Comparison of ENCODE assay signal across 20 cellular contexts in the genomic region with DNA sequence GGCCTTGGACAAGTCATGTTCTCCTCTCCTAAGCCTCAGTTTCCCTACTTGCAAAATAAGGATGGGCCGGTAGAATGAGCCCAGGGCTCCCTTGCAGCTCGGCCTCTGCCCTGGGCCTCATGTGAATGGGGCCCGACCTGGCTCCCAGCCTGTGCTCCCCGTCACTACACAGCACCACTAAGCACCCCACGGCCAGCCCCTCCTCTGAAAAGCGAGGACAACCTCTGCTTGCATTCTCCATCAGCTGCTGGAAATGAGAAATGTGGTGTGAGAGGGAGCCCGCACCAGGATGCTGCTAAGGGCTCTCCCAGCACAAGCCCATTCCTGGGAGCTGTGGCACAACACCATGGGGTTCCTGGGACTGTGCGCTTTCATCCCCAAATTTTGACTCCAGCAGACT. TPM values are rescaled to one million over a fixed set of nuclear protein-coding genes. Genes with fewer than 3 reads are reported as not detected.
DNase-seq lines count a peak whose midpoint lies in the region; ATAC-seq, FAIRE-seq and TF ChIP-seq lines count a peak whose summit lies in the region.
"Had no signal": no experiment of that assay in that cellular context is flagged by ENCODE, and none has a peak within 500 bp of the region (broad histone marks: within the 10 kb centered on the region; RNA-seq: fewer than 3 reads in every experiment).

No MANE protein-coding gene starts in this region.

- H3K27ac Mint-ChIP-seq in activated CD4-positive, alpha-beta T cell treated with anti-CD3 and anti-CD28 coated beads for 36 hours, result no peak overlapping the region

- DNase-seq in activated CD4-positive, alpha-beta T cell treated with anti-CD3 and anti-CD28 coated beads for 36 hours, result no peak
- no peak for DNase-seq in activated CD4-positive, alpha-beta T cell treated with anti-CD3 and anti-CD28 coated beads, Interleukin-2, amount 50 U/mL, for 48 hours
- DNase-seq in RWPE2 (ENCODE audit: low spot score), result peak; percentile 50
- no peak for DNase-seq in neuronal stem cell (ENCODE audit: low spot score)
- no peak for DNase-seq in caudate nucleus (lab: John Stamatoyannopoulos, UW)
- DNase-seq in H54 (ENCODE audit: insufficient read length, low spot score), result no peak
- DNase-seq: 8988T; AML-193; CD4-positive, CD25-positive, alpha-beta regulatory T cell; MM.1S; NCI-H1048; NCI-H1436 treated with DMSO at 0.1 percent for 48 hours; NCI-H1930; NCI-H524 treated with DMSO at 0.1 percent for 48 hours; NCI-H82; SK-N-SH had no signal

- FAIRE-seq in H54 (lab: Jason Lieb, UNC), result no peak
- FAIRE-seq: RCC 7860 had no signal

- no peaks in the 10 kb centered on the region for H4K20me1 ChIP-seq in BLaER1

- H4K91ac ChIP-seq in neuronal stem cell (ENCODE audit: low read depth, low read length, poor library complexity), result no peak overlapping the region

- H3K79me1 ChIP-seq in neuronal stem cell (ENCODE audit: low read depth, low read length), result peaks cover 1% of the 10 kb centered on the region

- no peak for TF ChIP-seq POLR2A in H54 (IDR thresholded peaks at IDR 0.05; ENCODE audit: low read depth, low read length)

- whole genome bisulfite sequencing in neuronal stem cell (ENCODE audit: extremely low coverage in 2 of 2, insufficient read length in 2 of 2, insufficient replicate concordance in 1 of 2), 2 donors, result no CpG with 5 or more reads among the region's 8 CpGs

- H3K4me1 Mint-ChIP-seq in activated CD4-positive, alpha-beta T cell treated with anti-CD3 and anti-CD28 coated beads for 36 hours, result peaks cover 16% of the 10 kb centered on the region

- H3K36me3 ChIP-seq in BLaER1 (0 out of 2 replicates have a peak, but pooled peaks cover 8% of the 10 kb centered on the region), RWPE2 (ENCODE audit: low read depth) (peaks cover 47% of the 10 kb centered on the region), neuronal stem cell (replicated peaks in 1 of 2; ENCODE audit: control insufficient read depth in 2 of 2, insufficient read depth in 2 of 2, low read length in 2 of 2) (peaks cover 11 to 34% of the 10 kb centered on the region in 2 donors)

- no peak overlapping the region for H4K8ac ChIP-seq in neuronal stem cell (ENCODE audit: low read depth, low read length)

- intact Hi-C loops in activated CD4-positive, alpha-beta T cell treated with anti-CD3 and anti-CD28 coated beads for 36 hours (cut with DNase I, micrococcal nuclease), result no loop called here

- peak overlapping the region; percentile 66 for H3K4me2 ChIP-seq in BLaER1
- no peak overlapping the region for H3K4me2 ChIP-seq in neuronal stem cell (ENCODE audit: insufficient read depth, low read length, poor library complexity, severe bottlenecking)
- H3K4me2 ChIP-seq: SK-N-SH had no signal

- H3K4me1 ChIP-seq in BLaER1, result peaks cover 41% of the 10 kb centered on the region
- no peaks in the 10 kb centered on the region for H3K4me1 ChIP-seq in RWPE2 (ENCODE audit: insufficient read depth, poor library complexity, severe bottlenecking)
- no peaks in the 10 kb centered on the region for H3K4me1 ChIP-seq in neuronal stem cell (ENCODE audit: control insufficient read depth in 2 of 2, insufficient read depth in 1 of 2, low read depth in 1 of 2, low read length in 2 of 2)

- H3K27me3 Mint-ChIP-seq in activated CD4-positive, alpha-beta T cell treated with anti-CD3 and anti-CD28 coated beads for 36 hours, result no peaks in the 10 kb centered on the region
- H3K27me3 Mint-ChIP-seq: CD4-positive, CD25-positive, alpha-beta regulatory T cell had no signal

- H3K36me3 Mint-ChIP-seq in activated CD4-positive, alpha-beta T cell treated with anti-CD3 and anti-CD28 coated beads for 36 hours (ENCODE audit: low read depth), result peaks cover 44% of the 10 kb centered on the region

- H2BK5ac ChIP-seq in neuronal stem cell (ENCODE audit: low read length), result peak overlapping the region; percentile 21

- POLR2A ChIA-PET in activated CD4-positive, alpha-beta T cell treated with anti-CD3 and anti-CD28 coated beads for 36 hours (lab: Charles Lee), result interaction anchor here (0.7 kb wide), 1 partner anchor 28 kb away, joined by 4 read pairs; no protein-coding TSS in a partner anchor

- no peak for TF ChIP-seq CTCF in RWPE2 (IDR thresholded peaks at IDR 0.05; ENCODE audit: poor library complexity, severe bottlenecking)

- no peak overlapping the region for H3K4ac ChIP-seq in neuronal stem cell (ENCODE audit: low read length)

- H3K14ac ChIP-seq in neuronal stem cell (ENCODE audit: low read length), result no peak overlapping the region

- H3K9ac ChIP-seq in BLaER1 (no peak overlapping the region), neuronal stem cell (ENCODE audit: low read depth, low read length, poor library complexity) (no peak overlapping the region)
- H3K9ac ChIP-seq: SK-N-SH had no signal

- H2BK15ac ChIP-seq in neuronal stem cell (ENCODE audit: low read length), result no peak overlapping the region

- H2BK12ac ChIP-seq in neuronal stem cell (ENCODE audit: low read length), result no peak overlapping the region

- H3K27me3 ChIP-seq in BLaER1 (no peaks in the 10 kb centered on the region), RWPE2 (ENCODE audit: insufficient read depth, poor library complexity, severe bottlenecking) (no peaks in the 10 kb centered on the region), neuronal stem cell (ENCODE audit: control insufficient read depth in 3 of 3, insufficient read depth in 3 of 3, low read depth in 1 of 3, low read length in 3 of 3) (no peaks in the 10 kb centered on the region)

- 0 out of 2 replicates have a peak overlapping the region, but pooled peaks have one; percentile 27 for H3K27ac ChIP-seq in BLaER1
- no peak overlapping the region for H3K27ac ChIP-seq in RWPE2 (ENCODE audit: poor library complexity, severe bottlenecking)
- no peak overlapping the region for H3K27ac ChIP-seq in neuronal stem cell (replicated peaks; ENCODE audit: low read length)
- no peak overlapping the region for H3K27ac ChIP-seq in caudate nucleus (ENCODE audit: low read depth, low read length)

- no peak overlapping the region for H3K4me3 ChIP-seq in BLaER1
- H3K4me3 ChIP-seq in RWPE2 (ENCODE audit: severe bottlenecking), result no peak overlapping the region
- no peak overlapping the region for H3K4me3 ChIP-seq in neuronal stem cell (ENCODE audit: low read length in 2 of 2)

- no peak overlapping the region for H3K18ac ChIP-seq in neuronal stem cell (ENCODE audit: low read length)

- no peak overlapping the region for H3K23ac ChIP-seq in neuronal stem cell (ENCODE audit: low read depth, low read length, poor library complexity)

- no peak overlapping the region for H3K4me3 Mint-ChIP-seq in activated CD4-positive, alpha-beta T cell treated with anti-CD3 and anti-CD28 coated beads for 36 hours
- H3K4me3 Mint-ChIP-seq: CD4-positive, CD25-positive, alpha-beta regulatory T cell had no signal

- CTCF ChIA-PET in activated CD4-positive, alpha-beta T cell treated with anti-CD3 and anti-CD28 coated beads for 36 hours (lab: Charles Lee), result interaction anchor here (1.1 kb wide), 1 partner anchor 13 kb away, joined by 3 read pairs; no protein-coding TSS in a partner anchor

- H2BK120ac ChIP-seq in neuronal stem cell (ENCODE audit: low read depth, low read length), result no peak overlapping the region

- no peak overlapping the region for H2AFZ ChIP-seq in neuronal stem cell (ENCODE audit: low read length)

- no peak overlapping the region for H2AK5ac ChIP-seq in neuronal stem cell (ENCODE audit: low read depth, low read length)

- no peaks in the 10 kb centered on the region for H3K9me3 Mint-ChIP-seq in activated CD4-positive, alpha-beta T cell treated with anti-CD3 and anti-CD28 coated beads for 36 hours (ENCODE audit: low read depth)
- H3K9me3 Mint-ChIP-seq: CD4-positive, CD25-positive, alpha-beta regulatory T cell had no signal

- no peaks in the 10 kb centered on the region for H3K9me3 ChIP-seq in BLaER1
- H3K9me3 ChIP-seq in RWPE2 (ENCODE audit: severe bottlenecking), result no peaks in the 10 kb centered on the region
- no peaks in the 10 kb centered on the region for H3K9me3 ChIP-seq in neuronal stem cell (replicated peaks in 1 of 2; ENCODE audit: control insufficient read depth in 2 of 2, insufficient read depth in 1 of 2, low read depth in 1 of 2, low read length in 2 of 2)
- H3K9me3 ChIP-seq: SK-N-SH had no signal

- ATAC-seq in activated CD4-positive, alpha-beta T cell treated with anti-CD3 and anti-CD28 coated beads for 36 hours, result peak; percentile 7
- ATAC-seq in RWPE2 (ENCODE audit: low read depth), result no peak
- ATAC-seq in HG02610 (IDR thresholded peaks at IDR 0.05; ENCODE audit: unreplicated experiment), result no peak

RNA-seq across cellular contexts. Expression of gene SLC25A47, which starts 10.2 kb away (rescaled TPM):
- total RNA-seq in activated CD4-positive, alpha-beta T cell treated with anti-CD3 and anti-CD28 coated beads for 36 hours, result not detected
- 0.03 TPM for polyA plus RNA-seq in neuronal stem cell (2013, experiment 1 of 2)
- not detected for polyA plus RNA-seq in neuronal stem cell (2013, experiment 2 of 2)
- total RNA-seq: CD4-positive, CD25-positive, alpha-beta regulatory T cell; H4 had no signal
- polyA plus RNA-seq: CD4-positive, CD25-positive, alpha-beta regulatory T cell; SK-N-SH had no signal

RNA-seq across cellular contexts. Expression of gene SLC25A29, which starts 27.1 kb away (rescaled TPM):
- 1 to 10 TPM; 5.4 to 5.8 TPM for total RNA-seq in activated CD4-positive, alpha-beta T cell treated with anti-CD3 and anti-CD28 coated beads for 36 hours
- polyA plus RNA-seq in neuronal stem cell (2013, experiment 1 of 2), result 113 TPM
- 111 TPM for polyA plus RNA-seq in neuronal stem cell (2013, experiment 2 of 2)

RNA-seq across cellular contexts. Expression of gene WDR25, which starts 43.0 kb away (rescaled TPM):
- 10 to 100 TPM in 1 of 2 experiments, 1 to 10 TPM in 1; 7.9 to 11.3 TPM for total RNA-seq in activated CD4-positive, alpha-beta T cell treated with anti-CD3 and anti-CD28 coated beads for 36 hours
- 8.7 TPM for polyA plus RNA-seq in neuronal stem cell (2013, experiment 1 of 2)
- 9.9 TPM for polyA plus RNA-seq in neuronal stem cell (2013, experiment 2 of 2)
